ENCODE assay signal across 8 cellular contexts in genomic region chr16:56355786-56356275, GRCh38.
DNase-seq lines count a peak whose midpoint lies in the region; ATAC-seq, FAIRE-seq and TF ChIP-seq lines count a peak whose summit lies in the region.

No MANE protein-coding gene starts in this region.

- POLR2A ChIA-PET in T-cell (lab: Charles Lee) (no interaction called here), endothelial cell of umbilical vein (lab: Charles Lee) (no interaction called here)

- intact Hi-C loops in endothelial cell of umbilical vein (cut with micrococcal nuclease), result loop anchor here (1.0 to 2.0 kb wide), 4 partner anchors 24 to 412 kb away; partner anchors contain the start of gene AMFR
- intact Hi-C loops in ovary (cut with DNase I), result no loop called here

- DNase-seq in GM06990 (ENCODE audit: extremely low read depth, insufficient read length), result no peak
- DNase-seq in T-cell, result peak in 2 of 34 experiments; percentile 1 to 8
- DNase-seq in endothelial cell of umbilical vein (ENCODE audit: low read depth, low spot score), result no peak
- DNase-seq in ovary, result peak; percentile 9 to 41 (median 30)
- no peak for DNase-seq in DMS53 treated with DMSO at 0.1 percent for 48 hours (lab: John Stamatoyannopoulos, UW; ENCODE audit: unreplicated experiment)
- DNase-seq in D341Med (ENCODE audit: low spot score), result no peak
- no peak for DNase-seq in dedifferentiated amniotic fluid mesenchymal stem cell (ENCODE audit: extremely low spot score)
- DNase-seq in DMS79 (lab: John Stamatoyannopoulos, UW), result no peak

- TF ChIP-seq POLR2A in endothelial cell of umbilical vein (IDR thresholded peaks at IDR 0.05; ENCODE audit: low read depth, low read length), result no peak
- TF ChIP-seq POLR2A in ovary (IDR thresholded peaks at IDR 0.05), result no peak

- peak in 2 of 4 experiments; percentile 6 to 10 for ATAC-seq in T-cell (replicated peaks in 1 of 4)

- H3K27ac Mint-ChIP-seq in T-cell, result peak overlapping the region; percentile 44 to 87

- H3K4me3 ChIP-seq in GM06990 (replicated peaks; ENCODE audit: low read depth, low read length), result peak overlapping the region; percentile 55
- H3K4me3 ChIP-seq in endothelial cell of umbilical vein (replicated peaks in 1 of 3; ENCODE audit: insufficient read depth in 1 of 3, low read depth in 1 of 3, low read length in 3 of 3), result no peak overlapping the region
- H3K4me3 ChIP-seq in ovary, result no peak overlapping the region

- H3K9me1 ChIP-seq in endothelial cell of umbilical vein (replicated peaks; ENCODE audit: control insufficient read depth, extremely low read depth, insufficient read depth, low read length), result no peaks in the 10 kb centered on the region

- no peak for TF ChIP-seq EP300 in ovary (IDR thresholded peaks at IDR 0.05)

- H2AFZ ChIP-seq in endothelial cell of umbilical vein (ENCODE audit: low read depth, low read length), result peak overlapping the region; percentile 80

- no peak overlapping the region for H3K27ac ChIP-seq in endothelial cell of umbilical vein (ENCODE audit: insufficient read depth, low read depth, low read length)
- H3K27ac ChIP-seq in ovary, result no peak overlapping the region

- BruUV-seq in endothelial cell of umbilical vein (replicated peaks; lab: Mats Ljungman, UMichigan), result no TSS peak

- no peaks in the 10 kb centered on the region for H3K79me2 ChIP-seq in endothelial cell of umbilical vein (ENCODE audit: control insufficient read depth, insufficient read depth, low read length)

- CTCF ChIA-PET in T-cell (lab: Charles Lee), result interaction anchor here (0.6 to 1.1 kb wide), 5 partner anchors 15 to 891 kb away, joined by 3 to 4 read pairs (median 3); no protein-coding TSS in a partner anchor
- CTCF ChIA-PET in endothelial cell of umbilical vein (lab: Charles Lee), result interaction anchor here (0.7 to 2.5 kb wide), 23 partner anchors 9 to 413 kb away, joined by 3 to 25 read pairs (median 7); no protein-coding TSS in a partner anchor

- peaks cover 28 to 29% (median 29%) of the 10 kb centered on the region in 3 donors for H3K4me1 Mint-ChIP-seq in T-cell

- H3K4me2 ChIP-seq in endothelial cell of umbilical vein (ENCODE audit: insufficient read depth, low read length), result peak overlapping the region; percentile 89

- H3K36me3 Mint-ChIP-seq in T-cell, result no peaks in the 10 kb centered on the region

- peak overlapping the region in 2 of 3 donors; percentile 11 to 86 for H3K4me3 Mint-ChIP-seq in T-cell

- H3K9me3 ChIP-seq in endothelial cell of umbilical vein (replicated peaks; ENCODE audit: control insufficient read depth, insufficient read depth, low read length), result no peaks in the 10 kb centered on the region
- H3K9me3 ChIP-seq in ovary, result no peaks in the 10 kb centered on the region

- H3K9ac ChIP-seq in endothelial cell of umbilical vein (replicated peaks; ENCODE audit: extremely low read depth, insufficient read depth, low read length), result peak overlapping the region; percentile 89

- H3K4me1 ChIP-seq in endothelial cell of umbilical vein (ENCODE audit: control insufficient read depth, extremely low read depth, insufficient read depth, low read length) (peaks cover 14% of the 10 kb centered on the region), ovary (ENCODE audit: insufficient read depth) (no peaks in the 10 kb centered on the region)

- H4K20me1 ChIP-seq in endothelial cell of umbilical vein (replicated peaks; ENCODE audit: control insufficient read depth, extremely low read depth, insufficient read depth, low read length), result no peaks in the 10 kb centered on the region

- TF ChIP-seq CTCF in GM06990 (IDR thresholded peaks at IDR 0.05; ENCODE audit: insufficient read depth, low read length, poor library complexity, severe bottlenecking) (no peak), endothelial cell of umbilical vein (IDR thresholded peaks at IDR 0.05; ENCODE audit: extremely low read depth in 1 of 2, insufficient read depth in 1 of 2, low read depth in 1 of 2, low read length in 2 of 2) (no peak), ovary (IDR thresholded peaks at IDR 0.05) (no peak)

- no peak for FAIRE-seq in endothelial cell of umbilical vein (lab: Jason Lieb, UNC)

- H3K9me3 Mint-ChIP-seq in T-cell, result no peaks in the 10 kb centered on the region

- no peaks in the 10 kb centered on the region for H3K27me3 Mint-ChIP-seq in T-cell

- peaks cover 1% of the 10 kb centered on the region; the same call in 1 of the 2 replicates for H3K36me3 ChIP-seq in GM06990 (ENCODE audit: control insufficient read depth, insufficient read depth, low read length)
- no peaks in the 10 kb centered on the region for H3K36me3 ChIP-seq in endothelial cell of umbilical vein (ENCODE audit: control insufficient read depth in 2 of 2, extremely low read depth in 1 of 2, insufficient read depth in 2 of 2, low read length in 2 of 2)
- H3K36me3 ChIP-seq in ovary, result no peaks in the 10 kb centered on the region

- H3K27me3 ChIP-seq in GM06990 (replicated peaks; ENCODE audit: control insufficient read depth, insufficient read depth, low read length) (no peaks in the 10 kb centered on the region), endothelial cell of umbilical vein (ENCODE audit: control insufficient read depth in 2 of 2, insufficient read depth in 2 of 2, low read length in 2 of 2) (peaks cover 0 to 3% of the 10 kb centered on the region in 2 experiments), ovary (no peaks in the 10 kb centered on the region)

- WGBS in ovary, 3 donors, result 63 to 67% (median 66%) methylated on average over 14 of the region's 14 CpGs

- dilution Hi-C loops in endothelial cell of umbilical vein (cut with MboI; ENCODE audit: extremely low pct_ligation_motif_present, low sequenced_read_pairs), result no loop called here

TF ChIP-seq in endothelial cell of umbilical vein, 7 proteins besides CTCF, POLR2A, EP300 and RAD21:
- TF ChIP-seq MYC (IDR thresholded peaks at IDR 0.05; ENCODE audit: low read depth, low read length), result no peak
- TF ChIP-seq MAX (IDR thresholded peaks at IDR 0.05; ENCODE audit: insufficient read depth, insufficient read length), result no peak
- TF ChIP-seq FOS (IDR thresholded peaks at IDR 0.05; ENCODE audit: borderline replicate concordance, insufficient read depth, low read length), result no peak
TF ChIP-seq in endothelial cell of umbilical vein: peak in this region for 0.

Comparison
In these comparisons a context has a peak if more than half of its experiments do, and no peak if none do; other contexts are left out.
1. DNase-seq: peak in ovary (5 of 5); none in GM06990 (single experiment), endothelial cell of umbilical vein (single experiment), DMS53 treated with DMSO at 0.1 percent for 48 hours (single experiment), D341Med (single experiment), dedifferentiated amniotic fluid mesenchymal stem cell (single experiment) and DMS79 (single experiment).